ENCODE assay signal across 8 cellular contexts in the genomic region with DNA sequence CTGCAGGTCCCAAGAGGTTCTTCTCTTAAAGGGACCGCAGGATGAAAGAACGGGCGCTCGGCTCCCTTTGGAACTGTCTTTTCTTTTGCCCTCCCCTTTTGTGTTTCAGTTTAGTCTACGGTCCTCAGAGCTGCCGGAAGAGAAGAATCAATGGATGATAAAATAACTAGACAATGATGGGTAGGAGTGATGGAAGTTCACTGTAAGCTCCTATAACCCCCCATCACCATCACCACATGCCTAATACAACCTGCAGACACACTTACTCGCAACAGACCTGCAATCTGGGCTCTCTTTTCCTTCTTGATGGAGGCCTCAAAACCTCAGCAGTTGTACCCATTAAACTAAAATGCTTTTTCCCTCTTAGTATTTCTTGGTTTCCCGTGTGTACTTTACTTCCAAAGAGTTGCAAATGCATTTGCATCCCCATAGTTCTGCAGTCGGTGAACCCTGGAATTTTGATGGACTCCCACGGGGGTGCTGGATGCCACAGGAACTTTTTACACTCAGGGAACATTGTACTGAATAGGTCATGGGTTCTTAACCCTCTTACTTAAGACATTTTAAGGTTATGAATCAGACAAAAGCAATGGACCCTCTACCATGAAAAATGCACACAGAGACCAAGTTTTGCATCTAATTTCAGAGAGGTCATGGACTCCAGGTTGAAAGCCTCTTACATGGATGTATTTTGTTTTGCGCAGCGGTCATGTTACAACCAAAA. TPM values are rescaled to one million over a fixed set of nuclear protein-coding genes. Genes with fewer than 3 reads are reported as not detected.
DNase-seq lines count a peak whose midpoint lies in the region; ATAC-seq and TF ChIP-seq lines count a peak whose summit lies in the region.

No MANE protein-coding gene starts in this region.

- H3K27me3 Mint-ChIP-seq in stimulated activated naive B cell treated with anti-CD40 and anti-IgM and Interleukin-4, amounts not matched to agents 10 μg/mL and 1 μg/mL and 100 μg/mL, for 72 hours: no peaks in the 10 kb centered on the region

- H3K27me3 ChIP-seq in SK-N-SH (ENCODE audit: insufficient read depth): no peaks in the 10 kb centered on the region
- H3K27me3 ChIP-seq in gastroesophageal sphincter: no peaks in the 10 kb centered on the region

- DNase-seq in NCI-H1417 treated with DMSO at 0.1 percent for 48 hours (lab: John Stamatoyannopoulos, UW) (peak; percentile 54), NCI-H1417 (lab: John Stamatoyannopoulos, UW) (no peak), SK-N-SH (no peak), posterior vena cava (ENCODE audit: low spot score) (no peak)
- DNase-seq in stimulated activated naive B cell treated with anti-CD40 and anti-IgM and Interleukin-4, amounts not matched to agents 10 μg/mL and 1 μg/mL and 100 μg/mL, for 72 hours: no peak

- TF ChIP-seq EP300 in SK-N-SH (IDR thresholded peaks at IDR 0.05; ENCODE audit: borderline replicate concordance in 1 of 2, low read depth in 1 of 2, low read length in 1 of 2) (no peak), gastroesophageal sphincter (IDR thresholded peaks at IDR 0.05) (no peak)

- H3K9me3 ChIP-seq in SK-N-SH (no peaks in the 10 kb centered on the region), gastroesophageal sphincter (no peaks in the 10 kb centered on the region)

- H3F3A ChIP-seq in SK-N-SH (replicated peaks; ENCODE audit: insufficient read depth): no peaks in the 10 kb centered on the region

- POLR2A ChIA-PET in SK-N-SH (lab: Yijun Ruan, JAX): interaction anchor here (0.7 to 1.2 kb wide), 3 partner anchors 52 to 93 kb away, joined by 3 to 5 read pairs (median 4); a partner anchor contains a TSS

- no peak for TF ChIP-seq RAD21 in SK-N-SH (IDR thresholded peaks at IDR 0.05; ENCODE audit: low read length)

- 37% methylated on average over 12 of the region's 12 CpGs for WGBS in SK-N-SH (ENCODE audit: low lambda C conversion rate)
- 25 to 44% methylated on average over 8 to 12 of the region's 12 CpGs for WGBS in gastroesophageal sphincter (ENCODE audit: low coverage in 1 of 2), 2 donors

- CTCF ChIA-PET in SK-N-SH (lab: Yijun Ruan, JAX): interaction anchor here (0.8 kb wide), 1 partner anchor 46 kb away, joined by 3 read pairs; no protein-coding TSS in a partner anchor

- no peak for TF ChIP-seq CTCF in SK-N-SH (IDR thresholded peaks at IDR 0.05)
- TF ChIP-seq CTCF in gastroesophageal sphincter (IDR thresholded peaks at IDR 0.05): no peak

- peaks cover 7% of the 10 kb centered on the region for H3K79me2 ChIP-seq in SK-N-SH (ENCODE audit: insufficient read depth)

- H3K4me3 ChIP-seq in SK-N-SH (ENCODE audit: low read depth in 2 of 2, low read length in 1 of 2): peak overlapping the region in 1 of 2 experiments; percentile 71; a peak in 3 of 4 replicates
- H3K4me3 ChIP-seq in gastroesophageal sphincter: peak overlapping the region; percentile 59 to 69

- peaks cover 43 to 56% of the 10 kb centered on the region in 2 donors for H3K4me1 Mint-ChIP-seq in stimulated activated naive B cell treated with anti-CD40 and anti-IgM and Interleukin-4, amounts not matched to agents 10 μg/mL and 1 μg/mL and 100 μg/mL, for 72 hours

- H3K9ac ChIP-seq in SK-N-SH: no peak overlapping the region

- H3K27ac Mint-ChIP-seq in stimulated activated naive B cell treated with anti-CD40 and anti-IgM and Interleukin-4, amounts not matched to agents 10 μg/mL and 1 μg/mL and 100 μg/mL, for 72 hours: peak overlapping the region; percentile 98

- intact Hi-C loops in posterior vena cava (cut with DNase I): no loop called here

- peaks cover 6 to 23% of the 10 kb centered on the region in 2 experiments for H3K36me3 ChIP-seq in SK-N-SH (replicated peaks in 1 of 2; ENCODE audit: control insufficient read depth in 1 of 2, insufficient read depth in 2 of 2, low read length in 1 of 2)
- H3K36me3 ChIP-seq in gastroesophageal sphincter: peaks cover 0 to 29% of the 10 kb centered on the region in 2 donors

- H3K9me2 ChIP-seq in SK-N-SH: no peaks in the 10 kb centered on the region

- no peaks in the 10 kb centered on the region for H4K20me1 ChIP-seq in SK-N-SH (ENCODE audit: insufficient read depth)

- H3K4me2 ChIP-seq in SK-N-SH: peak overlapping the region; percentile 58

- peak overlapping the region; percentile 27 to 99; a peak in 3 of 4 replicates for H3K27ac ChIP-seq in SK-N-SH (ENCODE audit: low read depth in 2 of 2, low read length in 1 of 2)
- H3K27ac ChIP-seq in gastroesophageal sphincter: peak overlapping the region; percentile 62 to 93 (median 89)

- H2AFZ ChIP-seq in SK-N-SH (ENCODE audit: low read depth): peak overlapping the region; percentile 85

- no peak for ATAC-seq in gastroesophageal sphincter
- ATAC-seq in stimulated activated naive B cell treated with anti-CD40 and anti-IgM and Interleukin-4, amounts not matched to agents 10 μg/mL and 1 μg/mL and 100 μg/mL, for 72 hours (replicated peaks): peak in 1 of 2 donors; percentile 26
- no peak for ATAC-seq in HG02798 (IDR thresholded peaks at IDR 0.05; ENCODE audit: poor library complexity, unreplicated experiment)
- ATAC-seq in GM18873 (IDR thresholded peaks at IDR 0.05; ENCODE audit: low FRiP score, unreplicated experiment): no peak

- peaks cover 31% of the 10 kb centered on the region in 2 donors for H3K36me3 Mint-ChIP-seq in stimulated activated naive B cell treated with anti-CD40 and anti-IgM and Interleukin-4, amounts not matched to agents 10 μg/mL and 1 μg/mL and 100 μg/mL, for 72 hours

- peaks cover 0 to 3% of the 10 kb centered on the region in 2 donors for H3K9me3 Mint-ChIP-seq in stimulated activated naive B cell treated with anti-CD40 and anti-IgM and Interleukin-4, amounts not matched to agents 10 μg/mL and 1 μg/mL and 100 μg/mL, for 72 hours

- H3K4me3 Mint-ChIP-seq in stimulated activated naive B cell treated with anti-CD40 and anti-IgM and Interleukin-4, amounts not matched to agents 10 μg/mL and 1 μg/mL and 100 μg/mL, for 72 hours: peak overlapping the region; percentile 94 to 95

- no peak for TF ChIP-seq POLR2A in gastroesophageal sphincter (IDR thresholded peaks at IDR 0.05)

- H3K4me1 ChIP-seq in SK-N-SH (ENCODE audit: control insufficient read depth in 1 of 2, insufficient read depth in 2 of 2, low read depth in 1 of 2, low read length in 1 of 2) (peaks cover 8 to 13% of the 10 kb centered on the region in 2 experiments; a peak in 2 of 4 replicates), gastroesophageal sphincter (peaks cover 8 to 31% (median 11%) of the 10 kb centered on the region in 3 donors)

TF ChIP-seq in SK-N-SH, 30 proteins besides CTCF, POLR2A, EP300 and RAD21:
- no peak for TF ChIP-seq FOXJ3 (CRISPR knock-in tag; IDR thresholded peaks at IDR 0.05)
- no peak for TF ChIP-seq FOSL2 (IDR thresholded peaks at IDR 0.05; ENCODE audit: borderline replicate concordance, low read depth)
- TF ChIP-seq MXI1 (IDR thresholded peaks at IDR 0.05; ENCODE audit: low read depth, low read length): no peak
- TF ChIP-seq EZH2phosphoT487 (IDR thresholded peaks at IDR 0.05; ENCODE audit: borderline replicate concordance, low read depth): no peak
- TF ChIP-seq RCOR1 (IDR thresholded peaks at IDR 0.05; ENCODE audit: low read length): no peak
- no peak for TF ChIP-seq JUND (IDR thresholded peaks at IDR 0.05)
- TF ChIP-seq SIN3A (IDR thresholded peaks at IDR 0.05; ENCODE audit: borderline replicate concordance, low read depth, low read length): 0 out of 2 replicates have a peak, but pooled peaks have one; percentile 13

RNA-seq across cellular contexts. Expression of a gene that starts 0.6 kb away (rescaled TPM):
- polyA plus RNA-seq in SK-N-SH (2012; rRNA removed): 29.1 and 49.0 TPM in 2 replicates
- polyA plus RNA-seq in SK-N-SH (2012; cell fraction: cytosol; rRNA removed): 31.1 and 32.7 TPM in 2 replicates
- polyA plus RNA-seq in SK-N-SH (2012; cell fraction: nucleus; rRNA removed): 70.3 and 111 TPM in 2 replicates
- total RNA-seq in gastroesophageal sphincter (10 to 100 TPM; 32.6 to 66.1 (median 44.5) TPM), posterior vena cava (10 to 100 TPM; 26.0 to 31.1 TPM)

RNA-seq across cellular contexts. Expression of a gene that starts 20.5 kb away (rescaled TPM):
- 62.9 and 76.6 TPM in 2 replicates for polyA plus RNA-seq in SK-N-SH (2012; rRNA removed)
- polyA plus RNA-seq in SK-N-SH (2012; cell fraction: cytosol; rRNA removed): 37.1 and 54.0 TPM in 2 replicates
- polyA plus RNA-seq in SK-N-SH (2012; cell fraction: nucleus; rRNA removed): 90.1 and 105 TPM in 2 replicates
- total RNA-seq in gastroesophageal sphincter (100 to 1,000 TPM in 2 of 4 donors, 10 to 100 TPM in 2; 95.0 to 104 (median 97.9) TPM), posterior vena cava (10 to 100 TPM; 51.9 to 58.7 TPM)

RNA-seq across cellular contexts. Expression of a gene that starts 24.8 kb away (rescaled TPM):
- 0.11 and 0.16 TPM in 2 replicates for polyA plus RNA-seq in SK-N-SH (2012; rRNA removed)
- 0.12 and 0.17 TPM in 2 replicates for polyA plus RNA-seq in SK-N-SH (2012; cell fraction: cytosol; rRNA removed)
- polyA plus RNA-seq in SK-N-SH (2012; cell fraction: nucleus; rRNA removed): 0.30 and 0.35 TPM in 2 replicates
- total RNA-seq in gastroesophageal sphincter: 100 to 1,000 TPM in 2 of 4 donors, 10 to 100 TPM in 2; 52.8 to 251 (median 109) TPM
- 10 to 100 TPM; 14.9 to 50.4 TPM for total RNA-seq in posterior vena cava

RNA-seq across cellular contexts. Expression of a gene that starts 51.7 kb away (rescaled TPM):
- 716 and 754 TPM in 2 replicates for polyA plus RNA-seq in SK-N-SH (2012; rRNA removed)
- polyA plus RNA-seq in SK-N-SH (2012; cell fraction: cytosol; rRNA removed): 531 and 586 TPM in 2 replicates
- 941 and 989 TPM in 2 replicates for polyA plus RNA-seq in SK-N-SH (2012; cell fraction: nucleus; rRNA removed)
- total RNA-seq in gastroesophageal sphincter (100 to 1,000 TPM; 192 to 245 (median 232) TPM), posterior vena cava (100 to 1,000 TPM; 179 to 210 TPM)
